Comparison of ENCODE assay signal across 8 cellular contexts in genomic region chr7:149855368-149856305, GRCh38. TPM values are rescaled to one million over a fixed set of nuclear protein-coding genes. Genes with fewer than 3 reads are reported as not detected.
DNase-seq lines count a peak whose midpoint lies in the region; ATAC-seq, FAIRE-seq and TF ChIP-seq lines count a peak whose summit lies in the region.

No MANE protein-coding gene starts in this region.

- no peak for ATAC-seq in CD8-positive, alpha-beta T cell

- FAIRE-seq in H1 (lab: Jason Lieb, UNC): no peak

- peaks cover 39% of the 10 kb centered on the region for H3K36me3 Mint-ChIP-seq in CD8-positive, alpha-beta T cell

- no peaks in the 10 kb centered on the region for H4K20me1 ChIP-seq in H1 (replicated peaks in 1 of 2; ENCODE audit: control insufficient read depth in 1 of 2, insufficient read depth in 2 of 2, low read length in 2 of 2)

- H3K9me3 Mint-ChIP-seq in CD8-positive, alpha-beta T cell: no peaks in the 10 kb centered on the region

- TF ChIP-seq RAD21 in H1 (IDR thresholded peaks at IDR 0.05 in 1 of 2, conservative IDR thresholded peaks at IDR 0.05 in 1 of 2; ENCODE audit: low read depth in 2 of 2, low read length in 2 of 2): no peak

- peak overlapping the region; percentile 13 for H2BK120ac ChIP-seq in H1 (replicated peaks; ENCODE audit: low read depth, low read length)

- H3K9ac ChIP-seq in H1 (replicated peaks in 1 of 4; ENCODE audit: extremely low read depth in 1 of 4, low read depth in 3 of 4, low read length in 3 of 4): no peak overlapping the region

- TF ChIP-seq POLR2A in H1 (IDR thresholded peaks at IDR 0.05; ENCODE audit: control extremely low read depth in 1 of 2, low read depth in 2 of 2, low read length in 2 of 2): no peak

- H3K27ac ChIP-seq in H1 (ENCODE audit: low read depth, low read length): no peak overlapping the region; the same call in 1 of the 2 replicates
- no peak overlapping the region for H3K27ac ChIP-seq in CD8-positive, alpha-beta T cell (ENCODE audit: low read depth, low read length)

- DNase-seq in NCI-H524 (lab: John Stamatoyannopoulos, UW) (peak; percentile 12 to 71), NCI-H524 treated with DMSO at 0.1 percent for 48 hours (lab: John Stamatoyannopoulos, UW) (no peak), NCI-H446 treated with DMSO at 0.1 percent for 48 hours (lab: John Stamatoyannopoulos, UW) (peak; percentile 56), H1 (ENCODE audit: low read depth in 1 of 2, low spot score in 2 of 2) (no peak), posterior vena cava (ENCODE audit: low spot score) (peak; percentile 72), HPDE6-E6E7 (ENCODE audit: extremely low spot score) (no peak)
- DNase-seq in CD8-positive, alpha-beta T cell: no peak
- no peak for DNase-seq in effector CD8-positive, alpha-beta T cell (lab: John Stamatoyannopoulos, UW)

- peak overlapping the region; percentile 98; the same call in 1 of the 2 replicates for H2BK5ac ChIP-seq in H1 (ENCODE audit: low read depth, low read length)

- peaks cover 52% of the 10 kb centered on the region for H3K4me1 Mint-ChIP-seq in CD8-positive, alpha-beta T cell (ENCODE audit: low read depth)

- H3K18ac ChIP-seq in H1 (ENCODE audit: extremely low read depth, low read length): peak overlapping the region; percentile 95

- WGBS in H1 (ENCODE audit: extremely low coverage in 1 of 2, insufficient coverage in 1 of 2, insufficient read length in 1 of 2, insufficient replicate concordance in 2 of 2, low coverage in 1 of 2, low lambda C conversion rate in 2 of 2, missing lambda C conversion rate in 1 of 2), 2 experiments: 76% methylated on average over 16 of the region's 16 CpGs; no CpG with 5 or more reads in 1 of the 2 experiments

- peak overlapping the region; percentile 82; the same call in 1 of the 2 replicates for H2AK5ac ChIP-seq in H1 (ENCODE audit: low read depth, low read length)

- H4K91ac ChIP-seq in H1 (replicated peaks; ENCODE audit: insufficient read length, low read length): peak overlapping the region; percentile 9

- TF ChIP-seq CTCF in H1 (IDR thresholded peaks at IDR 0.05; ENCODE audit: control extremely low read depth in 1 of 3, insufficient read depth in 1 of 3, low read depth in 1 of 3, low read length in 3 of 3): no peak
- no peak for TF ChIP-seq CTCF in CD8-positive, alpha-beta T cell (IDR thresholded peaks at IDR 0.05)

- H3K56ac ChIP-seq in H1 (replicated peaks; ENCODE audit: insufficient read length, low read depth, low read length): no peak overlapping the region

- H3K9me3 ChIP-seq in H1 (ENCODE audit: insufficient read depth in 2 of 2, low read depth in 1 of 2, low read length in 1 of 2): no peaks in the 10 kb centered on the region
- no peaks in the 10 kb centered on the region for H3K9me3 ChIP-seq in CD8-positive, alpha-beta T cell (ENCODE audit: low read length)

- peak overlapping the region; percentile 98; the same call in 1 of the 2 replicates for H2BK20ac ChIP-seq in H1 (ENCODE audit: low read length)

- peak overlapping the region; percentile 40; the same call in 1 of the 2 replicates for H2BK15ac ChIP-seq in H1 (ENCODE audit: low read length)

- no peak overlapping the region for H4K5ac ChIP-seq in H1 (ENCODE audit: insufficient read length, low read depth, low read length)

- no peak overlapping the region for H3K14ac ChIP-seq in H1 (ENCODE audit: insufficient read length)

- H3K4ac ChIP-seq in H1 (replicated peaks; ENCODE audit: insufficient read length, low read depth, low read length): no peak overlapping the region

- TF ChIP-seq EP300 in H1 (IDR thresholded peaks at IDR 0.05; ENCODE audit: borderline replicate concordance in 1 of 2, low read depth in 2 of 2, low read length in 2 of 2): no peak

- H3K4me3 ChIP-seq in H1 (ENCODE audit: extremely low read depth in 1 of 4, insufficient read depth in 2 of 4, low read depth in 3 of 4, low read length in 4 of 4): peak overlapping the region in 1 of 4 experiments; percentile 27; a peak in 1 of 8 replicates
- H3K4me3 ChIP-seq in CD8-positive, alpha-beta T cell (ENCODE audit: low read depth, low read length): no peak overlapping the region

- peak overlapping the region; percentile 39 to 72; a peak in 3 of 4 replicates for H3K4me2 ChIP-seq in H1 (ENCODE audit: insufficient read depth in 1 of 2, low read depth in 2 of 2, low read length in 2 of 2)

- H3K4me1 ChIP-seq in H1 (replicated peaks in 1 of 4; ENCODE audit: control insufficient read depth in 3 of 4, insufficient read depth in 4 of 4, low read length in 3 of 4): peaks cover 6 to 17% (median 10%) of the 10 kb centered on the region in 4 experiments
- H3K4me1 ChIP-seq in CD8-positive, alpha-beta T cell (ENCODE audit: insufficient read depth, low read length): peaks cover 42% of the 10 kb centered on the region

- CTCF ChIA-PET in H1 (lab: Charles Lee; ENCODE audit: partially characterized antibody): interaction anchor here (0.6 to 13.8 kb wide), 6 partner anchors 16 to 1163 kb away, joined by 3 to 209 read pairs (median 3); no protein-coding TSS in a partner anchor
- CTCF ChIA-PET in CD8-positive, alpha-beta T cell (lab: Charles Lee): interaction anchor here (0.7 to 2.1 kb wide), 6 partner anchors 9 to 236 kb away, joined by 3 to 10 read pairs (median 3); partner anchors contain the start of gene ZNF862

- H3K79me2 ChIP-seq in H1 (ENCODE audit: control insufficient read depth in 1 of 2, insufficient read depth in 2 of 2, low read length in 2 of 2): no peaks in the 10 kb centered on the region

- peak overlapping the region; percentile 94 for H2BK12ac ChIP-seq in H1 (ENCODE audit: low read depth, low read length)

- no peaks in the 10 kb centered on the region for H3K27me3 Mint-ChIP-seq in CD8-positive, alpha-beta T cell (ENCODE audit: low read depth)

- no peak overlapping the region for H3K23ac ChIP-seq in H1 (ENCODE audit: insufficient read length)

- H3K27me3 ChIP-seq in H1 (replicated peaks in 1 of 4; ENCODE audit: control insufficient read depth in 3 of 4, extremely low read depth in 1 of 4, insufficient read depth in 3 of 4, low read length in 3 of 4): no peaks in the 10 kb centered on the region; a peak in 1 of 7 replicates
- no peaks in the 10 kb centered on the region for H3K27me3 ChIP-seq in CD8-positive, alpha-beta T cell (ENCODE audit: insufficient read depth, low read length)

- H3K4me3 Mint-ChIP-seq in CD8-positive, alpha-beta T cell: no peak overlapping the region

- POLR2A ChIA-PET in H1 (lab: Charles Lee; ENCODE audit: partially characterized antibody): interaction anchor here (1.6 kb wide), 1 partner anchor 16 kb away, joined by 5 read pairs; no protein-coding TSS in a partner anchor
- POLR2A ChIA-PET in CD8-positive, alpha-beta T cell (lab: Charles Lee): interaction anchor here (0.6 to 2.9 kb wide), 4 partner anchors 10 to 17 kb away, joined by 3 to 13 read pairs (median 6); partner anchors contain the start of gene ZNF862

- intact Hi-C loops in posterior vena cava (cut with DNase I): no loop called here
- intact Hi-C loops in CD8-positive, alpha-beta T cell (cut with DNase I, micrococcal nuclease): loop anchor here in 1 of 2 experiments (2.0 kb wide), 2 partner anchors 15 to 17 kb away; partner anchors contain the start of gene ZNF862

- H3K79me1 ChIP-seq in H1 (ENCODE audit: low read depth, low read length): no peaks in the 10 kb centered on the region

- H3K36me3 ChIP-seq in H1 (ENCODE audit: control insufficient read depth in 2 of 4, insufficient read depth in 4 of 4, low read length in 3 of 4): no peaks in the 10 kb centered on the region
- peaks cover 13% of the 10 kb centered on the region for H3K36me3 ChIP-seq in CD8-positive, alpha-beta T cell (ENCODE audit: insufficient read depth, low read length)

- H3K27ac Mint-ChIP-seq in CD8-positive, alpha-beta T cell: no peak overlapping the region

- H4K8ac ChIP-seq in H1 (ENCODE audit: extremely low read depth, insufficient read depth, low read length): no peak overlapping the region

- no peaks in the 10 kb centered on the region for H3K23me2 ChIP-seq in H1 (ENCODE audit: low read depth, low read length)

- no peak overlapping the region for H2AFZ ChIP-seq in H1 (ENCODE audit: low read length)

TF ChIP-seq in H1, 55 proteins besides CTCF, POLR2A, EP300 and RAD21 (continues in another document):
- no peak for TF ChIP-seq CTBP2 (IDR thresholded peaks at IDR 0.05; ENCODE audit: borderline replicate concordance, insufficient read depth, insufficient read length, low read length)
- TF ChIP-seq SIN3A (conservative IDR thresholded peaks at IDR 0.05 in 1 of 2, IDR thresholded peaks at IDR 0.05 in 1 of 2; ENCODE audit: low read depth in 1 of 2, low read length in 2 of 2): no peak
- TF ChIP-seq SUZ12 (IDR thresholded peaks at IDR 0.05; ENCODE audit: low read length): no peak
- TF ChIP-seq TBP (IDR thresholded peaks at IDR 0.05; ENCODE audit: low read depth, low read length): no peak
- peak; percentile 89 for TF ChIP-seq JUND (IDR thresholded peaks at IDR 0.05; ENCODE audit: low read length)
- TF ChIP-seq RXRA (IDR thresholded peaks at IDR 0.05; ENCODE audit: insufficient read depth, low read depth, low read length): no peak
- TF ChIP-seq ASH2L (IDR thresholded peaks at IDR 0.05; ENCODE audit: low read length): peak; percentile 26
- TF ChIP-seq JUN (IDR thresholded peaks at IDR 0.05; ENCODE audit: low read depth, low read length): 0 out of 2 replicates have a peak, but pooled peaks have one; percentile 8

RNA-seq across cellular contexts. Expression of gene ZNF862, which starts 17.5 kb away (rescaled TPM):
- 2.5 and 3.9 TPM in 2 replicates for total RNA-seq in H1 (2021; fragmentation: NEBNext Ultra II Directional; extraction: Animal tissue kit (Norgen Biotek cat#: 25700))
- 1.8 and 2.8 TPM in 2 replicates for polyA plus RNA-seq in H1 (2011; rRNA removed)
- 2.4 TPM for polyA plus RNA-seq in H1 (2011; cell fraction: cytosol; rRNA removed)
- 9.0 TPM for polyA plus RNA-seq in H1 (2011; cell fraction: nucleus; rRNA removed)
- polyA plus RNA-seq in H1 (2012, experiment 1 of 2): 1.8 to 3.1 TPM (median 2.4 TPM) in 4 replicates
- polyA plus RNA-seq in H1 (2012, experiment 2 of 2): 0.62 TPM
- 1.1 TPM for polyA plus RNA-seq in H1 (2013, experiment 1 of 2)
- polyA plus RNA-seq in H1 (2013, experiment 2 of 2): 1.2 TPM
- polyA minus RNA-seq in H1 (2011; rRNA and poly(A)+ RNA removed): 4.0 and 5.4 TPM in 2 replicates
- polyA minus RNA-seq in H1 (2011; cell fraction: cytosol; rRNA and poly(A)+ RNA removed): 1.5 TPM
- polyA minus RNA-seq in H1 (2011; cell fraction: nucleus; rRNA and poly(A)+ RNA removed): 8.9 TPM
- total RNA-seq in posterior vena cava: 10 to 100 TPM; 12.6 to 14.2 TPM
- total RNA-seq in CD8-positive, alpha-beta T cell: 10 to 100 TPM; 18.8 TPM

RNA-seq across cellular contexts. Expression of gene ATP6V0E2, which starts 18.1 kb away (rescaled TPM):
- 26.1 and 30.7 TPM in 2 replicates for total RNA-seq in H1 (2021; fragmentation: NEBNext Ultra II Directional; extraction: Animal tissue kit (Norgen Biotek cat#: 25700))
- 47.9 and 75.1 TPM in 2 replicates for polyA plus RNA-seq in H1 (2011; rRNA removed)
- polyA plus RNA-seq in H1 (2011; cell fraction: cytosol; rRNA removed): 28.2 TPM
- 25.4 TPM for polyA plus RNA-seq in H1 (2011; cell fraction: nucleus; rRNA removed)
- 22.2 to 32.2 TPM (median 29.6 TPM) in 4 replicates for polyA plus RNA-seq in H1 (2012, experiment 1 of 2)
- polyA plus RNA-seq in H1 (2012, experiment 2 of 2): 34.8 TPM
- 22.2 TPM for polyA plus RNA-seq in H1 (2013, experiment 1 of 2)
- polyA plus RNA-seq in H1 (2013, experiment 2 of 2): 25.2 TPM
- polyA minus RNA-seq in H1 (2011; rRNA and poly(A)+ RNA removed): 8.1 and 10.5 TPM in 2 replicates
- 13.7 TPM for polyA minus RNA-seq in H1 (2011; cell fraction: cytosol; rRNA and poly(A)+ RNA removed)
- polyA minus RNA-seq in H1 (2011; cell fraction: nucleus; rRNA and poly(A)+ RNA removed): 9.2 TPM
- total RNA-seq in posterior vena cava: 10 to 100 TPM; 13.0 to 13.2 TPM
- total RNA-seq in CD8-positive, alpha-beta T cell: 10 to 100 TPM; 32.9 to 33.5 TPM

Comparison
In these comparisons a context has a peak if more than half of its experiments do, and no peak if none do; other contexts are left out.
1. DNase-seq: peak in NCI-H524 (2 of 2), NCI-H446 treated with DMSO at 0.1 percent for 48 hours (single experiment) and posterior vena cava (single experiment); none in NCI-H524 treated with DMSO at 0.1 percent for 48 hours (single experiment), H1 (0 of 2), CD8-positive, alpha-beta T cell (0 of 7), HPDE6-E6E7 (single experiment) and effector CD8-positive, alpha-beta T cell (single experiment).